Comparison of ENCODE assay signal across 8 cellular contexts in genomic region chr17:8125196-8125946, GRCh38. TPM values are rescaled to one million over a fixed set of nuclear protein-coding genes. Genes with fewer than 3 reads are reported as not detected.
DNase-seq lines count a peak whose midpoint lies in the region; ATAC-seq and TF ChIP-seq lines count a peak whose summit lies in the region.

No MANE protein-coding gene starts in this region.

- peak overlapping the region; percentile 70 for H3K23ac ChIP-seq in IMR-90 (ENCODE audit: low read depth, low read length)

- H3K27me3 ChIP-seq in IMR-90 (ENCODE audit: control insufficient read depth, insufficient read depth, low read length) (no peaks in the 10 kb centered on the region), ovary (no peaks in the 10 kb centered on the region), thyroid gland (peaks cover 5% of the 10 kb centered on the region)

- H3K4ac ChIP-seq in IMR-90 (ENCODE audit: low read depth, low read length), result no peak overlapping the region

- H4K91ac ChIP-seq in IMR-90 (ENCODE audit: insufficient read depth, low read depth, low read length), result no peak overlapping the region

- H3K18ac ChIP-seq in IMR-90 (ENCODE audit: low read depth, low read length), result no peak overlapping the region

- in situ Hi-C loops in IMR-90 (cut with MboI; ENCODE audit: low sequenced_read_pairs), result no loop called here

- no peak for TF ChIP-seq CTCF in IMR-90 (conservative IDR thresholded peaks at IDR 0.05; ENCODE audit: low read depth, low read length)
- no peak for TF ChIP-seq CTCF in ovary (IDR thresholded peaks at IDR 0.05)
- no peak for TF ChIP-seq CTCF in thyroid gland (IDR thresholded peaks at IDR 0.05)

- peaks cover 7% of the 10 kb centered on the region for H4K20me1 ChIP-seq in IMR-90 (ENCODE audit: insufficient read depth, low read length)

- no peak overlapping the region for H4K8ac ChIP-seq in IMR-90 (ENCODE audit: low read depth in 2 of 2, low read length in 2 of 2)

- no peak overlapping the region for H2BK20ac ChIP-seq in IMR-90 (ENCODE audit: low read depth, low read length)

- no TSS peak for BruUV-seq in IMR-90 (replicated peaks; lab: Mats Ljungman, UMichigan)

- H4K5ac ChIP-seq in IMR-90 (ENCODE audit: low read depth, low read length), result no peak overlapping the region

- peak; percentile 26 for DNase-seq in DMS 273 treated with DMSO at 0.1 percent for 48 hours (lab: John Stamatoyannopoulos, UW)
- peak; percentile 60 for DNase-seq in IMR-90
- peak; percentile 83 for DNase-seq in activated naive CD4-positive, alpha-beta T cell treated with anti-CD3 and anti-CD28 coated beads, Interleukin-2, amount 50 U/mL, for 16 hours
- peak; percentile 83 for DNase-seq in Right ventricle myocardium inferior (ENCODE audit: missing footprints)
- peak; percentile 79 to 92 (median 89) for DNase-seq in ovary
- peak; percentile 78 to 83 for DNase-seq in thyroid gland

- peak overlapping the region; percentile 95 for H3K4me2 ChIP-seq in IMR-90 (ENCODE audit: low read depth, low read length)

- H3K27ac ChIP-seq in IMR-90 (ENCODE audit: insufficient read depth, low read length) (no peak overlapping the region), ovary (peak overlapping the region in 1 of 2 donors; percentile 35), thyroid gland (peak overlapping the region in 2 of 3 donors; percentile 36 to 74)

- CTCF ChIA-PET in IMR-90 (lab: Yijun Ruan, JAX), result interaction anchor here (1.2 kb wide), 1 partner anchor 14 kb away, joined by 3 read pairs; no protein-coding TSS in a partner anchor

- H2BK120ac ChIP-seq in IMR-90 (ENCODE audit: low read depth, low read length), result no peak overlapping the region

- intact Hi-C loops in IMR-90 (cut with micrococcal nuclease) (loop anchor here (1.0 to 2.0 kb wide), 4 partner anchors 13 to 97 kb away; no protein-coding TSS in a partner anchor), Right ventricle myocardium inferior (cut with DNase I) (no loop called here), ovary (cut with DNase I) (loop anchor here in 1 of 4 donors (10.0 kb wide), 1 partner anchor 99 kb away; no protein-coding TSS in a partner anchor), thyroid gland (cut with DNase I) (loop anchor here (10.0 kb wide), 2 partner anchors 59 to 99 kb away; no protein-coding TSS in a partner anchor)

- H3K36me3 ChIP-seq in IMR-90 (ENCODE audit: control insufficient read depth, insufficient read depth, low read length) (no peaks in the 10 kb centered on the region), ovary (no peaks in the 10 kb centered on the region), thyroid gland (no peaks in the 10 kb centered on the region)

- peak overlapping the region; percentile 30 for H2AK5ac ChIP-seq in IMR-90 (ENCODE audit: low read depth, low read length)

- H3K9ac ChIP-seq in IMR-90 (ENCODE audit: low read depth, low read length), result no peak overlapping the region; the same call in 1 of the 2 replicates

- 1% methylated on average over 15 of the region's 40 CpGs; no CpG with 5 or more reads in 1 of the 2 experiments for WGBS in IMR-90 (ENCODE audit: extremely low coverage in 2 of 2, insufficient read length in 1 of 2), 2 experiments
- 0 to 1% (median 1%) methylated on average over 28 to 40 of the region's 40 CpGs for WGBS in ovary, 3 donors
- 1 to 2% methylated on average over 20 to 33 of the region's 40 CpGs for WGBS in thyroid gland, 2 donors

- H3K14ac ChIP-seq in IMR-90 (replicated peaks; ENCODE audit: low read depth, low read length), result 0 out of 2 replicates have a peak overlapping the region, but pooled peaks have one; percentile 51

- peak; percentile 5 for ATAC-seq in IMR-90 (ENCODE audit: low read depth)
- ATAC-seq in SK-N-SH treated with all-trans-retinoic acid at 6 μM for 48 hours, result peak; percentile 9
- ATAC-seq in Right ventricle myocardium inferior, result peak; percentile 35
- no peak for ATAC-seq in HG02610 (IDR thresholded peaks at IDR 0.05; ENCODE audit: unreplicated experiment)

- H2BK15ac ChIP-seq in IMR-90 (ENCODE audit: low read depth, low read length), result no peak overlapping the region

- H2BK5ac ChIP-seq in IMR-90 (ENCODE audit: low read depth, low read length, poor library complexity, severe bottlenecking), result no peak overlapping the region

- peak overlapping the region; percentile 88 for H2AFZ ChIP-seq in IMR-90 (replicated peaks; ENCODE audit: low read length, poor library complexity)

- H3K4me3 ChIP-seq in IMR-90 (ENCODE audit: insufficient read depth, low read depth, low read length) (peak overlapping the region; percentile 73), ovary (peak overlapping the region; percentile 46), thyroid gland (replicated peaks in 1 of 3) (peak overlapping the region; percentile 24 to 66 (median 57))

- TF ChIP-seq RAD21 in IMR-90 (IDR thresholded peaks at IDR 0.05; ENCODE audit: low read length), result no peak

- no peak overlapping the region for H3K56ac ChIP-seq in IMR-90 (ENCODE audit: extremely low read depth, insufficient read depth, low read length)

- TF ChIP-seq POLR2A in IMR-90 (IDR thresholded peaks at IDR 0.05; ENCODE audit: low read depth, low read length) (no peak), ovary (IDR thresholded peaks at IDR 0.05) (peak; percentile 19), thyroid gland (IDR thresholded peaks at IDR 0.05) (no peak)

- peaks cover 8% of the 10 kb centered on the region for H3K4me1 ChIP-seq in IMR-90 (ENCODE audit: control insufficient read depth, insufficient read depth, low read length)
- H3K4me1 ChIP-seq in ovary (ENCODE audit: insufficient read depth), result peaks cover 11% of the 10 kb centered on the region
- H3K4me1 ChIP-seq in thyroid gland, result peaks cover 48 to 56% of the 10 kb centered on the region in 2 donors

- dilution Hi-C loops in IMR-90 (cut with HindIII; ENCODE audit: low sequenced_read_pairs, unreplicated experiment), result no loop called here

- POLR2A ChIA-PET in IMR-90 (lab: Charles Lee; ENCODE audit: unreplicated experiment), result no interaction called here

- H2AK9ac ChIP-seq in IMR-90 (replicated peaks; ENCODE audit: low read depth, low read length, poor library complexity), result peak overlapping the region; percentile 90

- H3K79me1 ChIP-seq in IMR-90 (ENCODE audit: low read depth in 1 of 2, low read length in 2 of 2), result no peaks in the 10 kb centered on the region; a peak in 1 of 4 replicates

- no peaks in the 10 kb centered on the region for H3K9me3 ChIP-seq in IMR-90 (ENCODE audit: control insufficient read depth, insufficient read depth, low read length)
- H3K9me3 ChIP-seq in ovary, result no peaks in the 10 kb centered on the region
- H3K9me3 ChIP-seq in thyroid gland, result no peaks in the 10 kb centered on the region

- TF ChIP-seq EP300 in ovary (IDR thresholded peaks at IDR 0.05), result no peak

- peaks cover 7% of the 10 kb centered on the region; the same call in 1 of the 2 replicates for H3K9me1 ChIP-seq in IMR-90 (ENCODE audit: insufficient read depth, low read length)

TF ChIP-seq in IMR-90, 13 proteins besides CTCF, POLR2A, EP300 and RAD21:
- TF ChIP-seq FOS (IDR thresholded peaks at IDR 0.05; ENCODE audit: low read depth, low read length) (peak; percentile 88), NFE2L2 (IDR thresholded peaks at IDR 0.05; ENCODE audit: low read depth, low read length) (no peak)

TF ChIP-seq in SK-N-SH treated with all-trans-retinoic acid at 6 μM for 48 hours, 23 proteins besides CTCF, POLR2A, EP300 and RAD21 (continues in another document):
- TF ChIP-seq ZNF565 (CRISPR knock-in tag; conservative IDR thresholded peaks at IDR 0.05; ENCODE audit: low read depth) (no peak), ZFP3 (CRISPR knock-in tag; IDR thresholded peaks at IDR 0.05) (no peak)

RNA-seq across cellular contexts. Expression of gene HES7, which starts 1.5 kb away (rescaled TPM):
- total RNA-seq in IMR-90 (2012; rRNA removed) (not detected in 2 replicates), Right ventricle myocardium inferior (not detected), ovary (under 1 TPM in 6 of 7 donors, not detected in 1; 0.11 to 0.97 (median 0.81) TPM), thyroid gland (1 to 10 TPM in 1 of 4 donors, not detected in 3; 1.7 TPM)
- polyA plus RNA-seq in IMR-90 (2012; rRNA removed) (0.43 and 0.56 TPM in 2 replicates), ovary (under 1 TPM in 1 of 2 donors, not detected in 1; 0.25 TPM)
- 0.66 and 1.9 TPM in 2 replicates for polyA plus RNA-seq in IMR-90 (2012; cell fraction: cytosol; rRNA removed)
- polyA plus RNA-seq in IMR-90 (2012; cell fraction: nucleus; rRNA removed; ENCODE audit: low replicate concordance), result 1.8 and 4.2 TPM in 2 replicates

RNA-seq across cellular contexts. Expression of gene ALOXE3, which starts 7.1 kb away (rescaled TPM):
- under 0.01 TPM in 2 replicates for total RNA-seq in IMR-90 (2012; rRNA removed)
- 0.19 and 0.26 TPM in 2 replicates for polyA plus RNA-seq in IMR-90 (2012; rRNA removed)
- polyA plus RNA-seq in IMR-90 (2012; cell fraction: cytosol; rRNA removed), result 0.06 and 0.19 TPM in 2 replicates
- 0.52 and 0.83 TPM in 2 replicates for polyA plus RNA-seq in IMR-90 (2012; cell fraction: nucleus; rRNA removed; ENCODE audit: low replicate concordance)
- not detected for total RNA-seq in Right ventricle myocardium inferior
- not detected for total RNA-seq in ovary
- under 1 TPM in 1 of 2 donors, not detected in 1; 0.07 TPM for polyA plus RNA-seq in ovary
- not detected for total RNA-seq in thyroid gland

RNA-seq across cellular contexts. Expression of gene PER1, which starts 26.8 kb away (rescaled TPM):
- total RNA-seq in IMR-90 (2012; rRNA removed), result 1.7 and 3.4 TPM in 2 replicates
- 10.5 and 11.5 TPM in 2 replicates for polyA plus RNA-seq in IMR-90 (2012; rRNA removed)
- 4.8 and 6.2 TPM in 2 replicates for polyA plus RNA-seq in IMR-90 (2012; cell fraction: cytosol; rRNA removed)
- polyA plus RNA-seq in IMR-90 (2012; cell fraction: nucleus; rRNA removed; ENCODE audit: low replicate concordance), result 230 and 249 TPM in 2 replicates
- 124 TPM for total RNA-seq in Right ventricle myocardium inferior
- total RNA-seq in ovary, result 100 to 1,000 TPM in 6 of 7 donors, 10 to 100 TPM in 1; 74.9 to 394 (median 165) TPM
- 100 to 1,000 TPM in 1 of 2 donors, 10 to 100 TPM in 1; 12.8 to 164 TPM for polyA plus RNA-seq in ovary
- total RNA-seq in thyroid gland, result 100 to 1,000 TPM in 3 of 4 donors, 10 to 100 TPM in 1; 85.2 to 148 (median 137) TPM

RNA-seq across cellular contexts. Expression of gene VAMP2, which starts 37.4 kb away (rescaled TPM):
- total RNA-seq in IMR-90 (2012; rRNA removed), result 2.2 and 2.3 TPM in 2 replicates
- 27.3 and 33.3 TPM in 2 replicates for polyA plus RNA-seq in IMR-90 (2012; rRNA removed)
- 14.0 and 29.1 TPM in 2 replicates for polyA plus RNA-seq in IMR-90 (2012; cell fraction: cytosol; rRNA removed)
- polyA plus RNA-seq in IMR-90 (2012; cell fraction: nucleus; rRNA removed; ENCODE audit: low replicate concordance), result 68.1 and 141 TPM in 2 replicates
- 56.6 TPM for total RNA-seq in Right ventricle myocardium inferior
- total RNA-seq in ovary, result 100 to 1,000 TPM in 4 of 7 donors, 10 to 100 TPM in 3; 35.5 to 147 (median 118) TPM
- polyA plus RNA-seq in ovary, result 100 to 1,000 TPM in 1 of 2 donors, 10 to 100 TPM in 1; 99.2 to 233 TPM
- 10 to 100 TPM; 30.6 to 35.2 (median 33.4) TPM for total RNA-seq in thyroid gland

RNA-seq across cellular contexts. Expression of gene ALOX12B, which starts 37.9 kb away (rescaled TPM):
- not detected in 2 replicates for total RNA-seq in IMR-90 (2012; rRNA removed)
- polyA plus RNA-seq in IMR-90 (2012; rRNA removed), result not detected in 2 replicates
- not detected in 2 replicates for polyA plus RNA-seq in IMR-90 (2012; cell fraction: cytosol; rRNA removed)
- polyA plus RNA-seq in IMR-90 (2012; cell fraction: nucleus; rRNA removed; ENCODE audit: low replicate concordance), result not detected in 2 replicates
- total RNA-seq in Right ventricle myocardium inferior, result not detected
- under 1 TPM in 1 of 7 donors, not detected in 6; 0.70 TPM for total RNA-seq in ovary
- not detected for polyA plus RNA-seq in ovary
- not detected for total RNA-seq in thyroid gland

Comparison
In these comparisons a context has a peak if more than half of its experiments do, and no peak if none do; other contexts are left out.
1. DNase-seq: peak in every context shown above with its lines; median percentile 89 in ovary; 83 in activated naive CD4-positive, alpha-beta T cell treated with anti-CD3 and anti-CD28 coated beads, Interleukin-2, amount 50 U/mL, for 16 hours; 83 in Right ventricle myocardium inferior; 80 in thyroid gland; 60 in IMR-90; 26 in DMS 273 treated with DMSO at 0.1 percent for 48 hours.
2. RNA of gene PER1, which starts 26.8 kb away (total RNA-seq): 74.9 to 394 TPM in ovary, 85.2 to 148 TPM in thyroid gland and 124 TPM in Right ventricle myocardium inferior (single experiment); 1.7 to 3.4 TPM in IMR-90; every median in the first group is over 10 times any median in the second.
3. Peak in every context shown above with its lines, with median percentiles within 50 percentile points of each other: H3K4me3 ChIP-seq.